ENCODE assay signal across 8 cellular contexts in genomic region chr10:74081192-74081803, GRCh38.
DNase-seq lines count a peak whose midpoint lies in the region; ATAC-seq, FAIRE-seq and TF ChIP-seq lines count a peak whose summit lies in the region.

No MANE protein-coding gene starts in this region.

- no peaks in the 10 kb centered on the region for H3K36me3 ChIP-seq in neural cell (ENCODE audit: insufficient read depth, low read length)

- H3K27ac ChIP-seq in A549 (peak overlapping the region; percentile 77 to 80), neural cell (ENCODE audit: low read length) (no peak overlapping the region)

- TF ChIP-seq CTCF in A549 (IDR thresholded peaks at IDR 0.05) (peak; percentile 77), GM10266 (IDR thresholded peaks at IDR 0.05; ENCODE audit: control insufficient read depth, insufficient read depth, low read depth, missing control alignments) (peak; percentile 76), neural cell (IDR thresholded peaks at IDR 0.05; ENCODE audit: poor library complexity, severe bottlenecking) (peak; percentile 86)

- H3K9me2 ChIP-seq in neural cell (ENCODE audit: insufficient read depth, low read length): no peaks in the 10 kb centered on the region

- H3K4me3 ChIP-seq in A549 (no peak overlapping the region), neural cell (ENCODE audit: low read length) (no peak overlapping the region)

- peak; percentile 64 to 83 for DNase-seq in A549 (ENCODE audit: low read depth in 1 of 2, low spot score in 1 of 2)
- peak; percentile 39 for DNase-seq in GM10266 (ENCODE audit: extremely low spot score)
- DNase-seq in NCI-H2196 treated with DMSO at 0.1 percent for 48 hours (lab: John Stamatoyannopoulos, UW; ENCODE audit: unreplicated experiment): peak; percentile 36
- DNase-seq in activated CD4-positive, alpha-beta T cell treated with anti-CD3 and anti-CD28 coated beads, Interleukin-2, amount 50 U/mL, for 4 hours: peak; percentile 16 to 29
- DNase-seq in fibroblast of gingiva (ENCODE audit: low read depth): peak; percentile 43

- WGBS in A549 (ENCODE audit: missing lambda C conversion rate): 30% methylated on average over 4 of the region's 4 CpGs

- H4K20me1 ChIP-seq in neural cell (ENCODE audit: insufficient read depth): no peaks in the 10 kb centered on the region

- H3K9me3 ChIP-seq in A549 (no peaks in the 10 kb centered on the region), neural cell (ENCODE audit: low read length) (no peaks in the 10 kb centered on the region)

- H3K4me2 ChIP-seq in A549: peak overlapping the region; percentile 76
- no peak overlapping the region for H3K4me2 ChIP-seq in neural cell (ENCODE audit: low read length)

- H3K4me1 ChIP-seq in A549: peaks cover 67% of the 10 kb centered on the region

- no peak for TF ChIP-seq EP300 in A549 (IDR thresholded peaks at IDR 0.05)
- no peak for TF ChIP-seq EP300 in neural cell (conservative IDR thresholded peaks at IDR 0.05; ENCODE audit: poor library complexity, severe bottlenecking)

- FAIRE-seq in A549 (lab: Jason Lieb, UNC): no peak

- ATAC-seq in A549: peak; percentile 76 to 81; a peak in 5 of 6 replicates
- no peak for ATAC-seq in GM21423 (IDR thresholded peaks at IDR 0.05; ENCODE audit: unreplicated experiment)
- no peak for ATAC-seq in HG02870 (IDR thresholded peaks at IDR 0.05; ENCODE audit: unreplicated experiment)

- POLR2A ChIA-PET in A549 (lab: Yijun Ruan, JAX): interaction anchor here (1.3 to 1.9 kb wide), 2 partner anchors 82 to 195 kb away, joined by 5 to 11 read pairs; no protein-coding TSS in a partner anchor

- no peak overlapping the region for H2AFZ ChIP-seq in neural cell (ENCODE audit: low read depth, low read length)

- no peaks in the 10 kb centered on the region for H3K79me2 ChIP-seq in neural cell (replicated peaks; ENCODE audit: insufficient read depth, low read length)

- H3F3A ChIP-seq in neural cell (ENCODE audit: insufficient read depth, low read length, poor library complexity, severe bottlenecking): no peaks in the 10 kb centered on the region

- no peaks in the 10 kb centered on the region for H3K27me3 ChIP-seq in neural cell (ENCODE audit: insufficient read depth, low read depth, low read length)

- H3K9ac ChIP-seq in neural cell (ENCODE audit: low read length): no peak overlapping the region

- CTCF ChIA-PET in A549 (lab: Yijun Ruan, JAX): interaction anchor here (0.6 to 6.6 kb wide), 63 partner anchors 8 to 1119 kb away, joined by 3 to 64 read pairs (median 6); no protein-coding TSS in a partner anchor

- TF ChIP-seq RAD21 in A549 (conservative IDR thresholded peaks at IDR 0.05 in 1 of 2, IDR thresholded peaks at IDR 0.05 in 1 of 2) (peak; percentile 79 to 84), neural cell (conservative IDR thresholded peaks at IDR 0.05) (peak; percentile 81)

- TF ChIP-seq POLR2A in A549 (IDR thresholded peaks at IDR 0.05; ENCODE audit: low read length): no peak

TF ChIP-seq in A549, 52 proteins besides CTCF, POLR2A, EP300 and RAD21:
- TF ChIP-seq SMC3 (IDR thresholded peaks at IDR 0.05) (peak; percentile 87), KDM1A (IDR thresholded peaks at IDR 0.05; ENCODE audit: low read depth) (no peak), HOXB5 (CRISPR knock-in tag; IDR thresholded peaks at IDR 0.05) (no peak), ESRRA (IDR thresholded peaks at IDR 0.05; ENCODE audit: borderline replicate concordance, low read length) (no peak), MAX (IDR thresholded peaks at IDR 0.05) (no peak), PHF8 (IDR thresholded peaks at IDR 0.05; ENCODE audit: borderline replicate concordance, low read depth) (no peak)
TF ChIP-seq in A549: peak in this region for 1.

TF ChIP-seq in neural cell, 6 proteins besides CTCF, POLR2A, EP300 and RAD21:
- TF ChIP-seq MXI1 (conservative IDR thresholded peaks at IDR 0.05; ENCODE audit: poor library complexity, severe bottlenecking) (no peak), SMC3 (conservative IDR thresholded peaks at IDR 0.05; ENCODE audit: poor library complexity) (peak; percentile 91)
TF ChIP-seq in neural cell: peak in this region for 1.

Comparison
In these comparisons a context has a peak if more than half of its experiments do, and no peak if none do; other contexts are left out.
1. ATAC-seq: peak in A549 (2 of 2); none in GM21423 (single experiment) and HG02870 (single experiment).
2. DNase-seq: peak in every context shown above with its lines; median percentile 74 in A549; 43 in fibroblast of gingiva; 39 in GM10266; 36 in NCI-H2196 treated with DMSO at 0.1 percent for 48 hours; 22 in activated CD4-positive, alpha-beta T cell treated with anti-CD3 and anti-CD28 coated beads, Interleukin-2, amount 50 U/mL, for 4 hours.
3. Peak in every context shown above with its lines, with median percentiles within 50 percentile points of each other: CTCF ChIP-seq.